ENCODE assay signal across 36 cellular contexts in genomic region chr20:53179749-53180148, GRCh38.
"Had no signal": no experiment of that assay in that cellular context is flagged by ENCODE, and none has a peak within 500 bp of the region (broad histone marks: within the 10 kb centered on the region; RNA-seq: fewer than 3 reads in every experiment).

No MANE protein-coding gene starts in this region.

- DNase-seq: Karpas-422, Kasumi-1, MG63, MM.1S, MV-4-11, NCI-H1048, NCI-H1092, NCI-H1092 treated with DMSO at 0.1 percent for 48 hours, NCI-H1105, NCI-H1105 treated with DMSO at 0.1 percent for 48 hours, NCI-H1417, NCI-H1417 treated with DMSO at 0.1 percent for 48 hours, NCI-H1436, NCI-H1436 treated with DMSO at 0.1 percent for 48 hours, NCI-H146, NCI-H1694, NCI-H1694 treated with DMSO at 0.1 percent for 48 hours, NCI-H187, NCI-H187 treated with DMSO at 0.1 percent for 48 hours, NCI-H1930, NCI-H2029, NCI-H2029 treated with DMSO at 0.1 percent for 48 hours, NCI-H2081, NCI-H2081 treated with DMSO at 0.1 percent for 48 hours, NCI-H2107, NCI-H2171, NCI-H2171 treated with DMSO at 0.1 percent for 48 hours, NCI-H2227 treated with DMSO at 0.1 percent for 48 hours, NCI-H226, NCI-H345, NCI-H446, NCI-H446 treated with DMSO at 0.1 percent for 48 hours, NCI-H510A, NCI-H510A treated with DMSO at 0.1 percent for 48 hours, NCI-H524, NCI-H524 treated with DMSO at 0.1 percent for 48 hours had no signal

- H3K36me3 ChIP-seq: MG63 had no signal

- H3K4me3 ChIP-seq: MG63 had no signal

- H3K9me3 ChIP-seq: MG63 had no signal
